Comparison of ENCODE assay signal across 17 cellular contexts in the genomic region with DNA sequence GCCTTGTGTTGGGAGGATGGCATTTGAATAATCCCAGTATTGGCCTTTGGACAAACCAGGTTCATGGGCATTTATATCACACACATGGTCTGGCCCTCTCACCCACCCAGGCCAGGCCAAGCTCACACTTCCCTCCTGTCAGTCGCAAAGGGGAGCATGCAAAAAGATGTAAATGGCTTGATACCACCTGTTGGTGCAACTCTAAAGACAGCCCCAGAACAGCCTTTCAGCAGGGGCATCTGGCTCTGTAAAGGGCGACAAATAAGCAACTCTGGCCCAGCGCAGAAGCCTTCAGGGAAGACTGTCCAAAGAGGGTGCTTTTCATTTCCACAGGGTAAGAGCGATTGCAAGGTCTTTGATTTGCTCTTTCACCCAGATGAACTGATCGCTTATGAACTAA.
"Had no signal": no experiment of that assay in that cellular context is flagged by ENCODE, and none has a peak within 500 bp of the region (broad histone marks: within the 10 kb centered on the region; RNA-seq: fewer than 3 reads in every experiment).

No MANE protein-coding gene starts in this region.

- H3K9me3 ChIP-seq: esophagus squamous epithelium, neutrophil, spleen, testis, tibial nerve, upper lobe of right lung, vagina had no signal

- H3K4me1 ChIP-seq: esophagus squamous epithelium, spleen, testis, tibial nerve, upper lobe of right lung, vagina had no signal

- H3K4me3 ChIP-seq: esophagus squamous epithelium, spleen, testis, tibial nerve, upper lobe of right lung, vagina had no signal

- ATAC-seq: sciatic nerve; stimulated activated memory B cell treated with anti-CD40 and anti-IgM and Interleukin-4, amounts not matched to agents 10 μg/mL and 1 μg/mL and 100 μg/mL, for 72 hours; stimulated activated naive CD8-positive, alpha-beta T cell treated with anti-CD3 and anti-CD28 coated beads, Interleukin-15, amount 100 ng/mL, for 72 hours had no signal

- H3K27ac ChIP-seq: esophagus squamous epithelium, neutrophil, spleen, testis, tibial nerve, upper lobe of right lung, vagina had no signal

- H3K36me3 ChIP-seq: neutrophil had no signal

- H3K27me3 ChIP-seq: esophagus squamous epithelium, neutrophil, spleen, testis, tibial nerve, upper lobe of right lung, vagina had no signal

- DNase-seq: esophagus squamous epithelium; foreskin fibroblast; kidney glomerular epithelial cell; mammary epithelial cell; naive thymus-derived CD4-positive, alpha-beta T cell; spleen; stimulated activated CD4-positive, alpha-beta T cell treated with anti-CD3 and anti-CD28 coated beads, Interleukin-15, amount 100 ng/mL, for 24 hours; stimulated activated CD4-positive, alpha-beta T cell treated with anti-CD3 and anti-CD28 coated beads, Interleukin-1b, Interleukin-23, amount 100 ng/mL, for 48 hours; stimulated activated CD4-positive, alpha-beta T cell treated with anti-CD3 and anti-CD28 coated beads, Interleukin-4, amount 100 ng/mL, for 24 hours; stimulated activated naive CD8-positive, alpha-beta T cell treated with anti-CD3 and anti-CD28 coated beads, Interleukin-15, amount 100 ng/mL, for 72 hours; testis; upper lobe of right lung had no signal
